In genomic region chr5:80198399-80198798, GRCh38 we compare ENCODE assay signal across 15 cellular contexts. TPM values are rescaled to one million over a fixed set of nuclear protein-coding genes. Genes with fewer than 3 reads are reported as not detected.
DNase-seq lines count a peak whose midpoint lies in the region; ATAC-seq and TF ChIP-seq lines count a peak whose summit lies in the region.
"Had no signal": no experiment of that assay in that cellular context is flagged by ENCODE, and none has a peak within 500 bp of the region (broad histone marks: within the 10 kb centered on the region; RNA-seq: fewer than 3 reads in every experiment).

No MANE protein-coding gene starts in this region.

- 34 to 41% methylated on average over 11 of the region's 11 CpGs for WGBS in heart right ventricle, 2 donors
- WGBS in psoas muscle, 3 donors: 46 to 75% (median 63%) methylated on average over 9 to 11 of the region's 11 CpGs
- WGBS in transverse colon (ENCODE audit: low coverage in 1 of 2), 2 donors: 85% methylated on average over 11 of the region's 11 CpGs; no CpG with 5 or more reads in 1 of the 2 donors

- peak; percentile 43 for ATAC-seq in activated CD8-positive, alpha-beta T cell treated with anti-CD3 and anti-CD28 coated beads for 36 hours
- peak; percentile 60 to 84 (median 70) for ATAC-seq in heart right ventricle
- peak; percentile 51 to 74 (median 66) for ATAC-seq in psoas muscle
- no peak for ATAC-seq in HG03097 (IDR thresholded peaks at IDR 0.05; ENCODE audit: low FRiP score, unreplicated experiment)

- TF ChIP-seq POLR2A in transverse colon (IDR thresholded peaks at IDR 0.05): no peak

- H3K27ac Mint-ChIP-seq in CD4-positive, alpha-beta memory T cell: peak overlapping the region; percentile 11 to 88 (median 81)
- peak overlapping the region; percentile 81 for H3K27ac Mint-ChIP-seq in activated CD8-positive, alpha-beta T cell treated with anti-CD3 and anti-CD28 coated beads for 36 hours

- H3K27me3 Mint-ChIP-seq in CD4-positive, alpha-beta memory T cell: no peaks in the 10 kb centered on the region
- H3K27me3 Mint-ChIP-seq in activated CD8-positive, alpha-beta T cell treated with anti-CD3 and anti-CD28 coated beads for 36 hours: no peaks in the 10 kb centered on the region
- H3K27me3 Mint-ChIP-seq: CD8-positive, alpha-beta memory T cell had no signal

- peaks cover 59 to 89% (median 77%) of the 10 kb centered on the region in 4 donors for H3K4me1 Mint-ChIP-seq in CD4-positive, alpha-beta memory T cell
- peaks cover 64% of the 10 kb centered on the region for H3K4me1 Mint-ChIP-seq in activated CD8-positive, alpha-beta T cell treated with anti-CD3 and anti-CD28 coated beads for 36 hours (ENCODE audit: low read depth)

- H3K4me2 ChIP-seq in OCI-LY7 (ENCODE audit: low read length): no peak overlapping the region

- H3K79me2 ChIP-seq in OCI-LY7 (ENCODE audit: insufficient read depth, low read depth, low read length): peaks cover 41% of the 10 kb centered on the region

- CTCF ChIA-PET in CD4-positive, alpha-beta memory T cell (lab: Charles Lee; ENCODE audit: partially characterized antibody): interaction anchor here (1.2 to 1.3 kb wide), 2 partner anchors 12 to 51 kb away, joined by 4 read pairs; no protein-coding TSS in a partner anchor
- CTCF ChIA-PET in activated CD8-positive, alpha-beta T cell treated with anti-CD3 and anti-CD28 coated beads for 36 hours (lab: Charles Lee): interaction anchor here (1.2 kb wide), 3 partner anchors 12 to 15 kb away, joined by 3 read pairs; no protein-coding TSS in a partner anchor
- CTCF ChIA-PET in OCI-LY7 (lab: Charles Lee; ENCODE audit: unreplicated experiment): no interaction called here

- no peaks in the 10 kb centered on the region for H3K9me3 Mint-ChIP-seq in CD4-positive, alpha-beta memory T cell
- H3K9me3 Mint-ChIP-seq in activated CD8-positive, alpha-beta T cell treated with anti-CD3 and anti-CD28 coated beads for 36 hours: no peaks in the 10 kb centered on the region
- H3K9me3 Mint-ChIP-seq: activated T-cell treated with anti-CD3 and anti-CD28 coated beads, Interleukin-2, amount 50 U/mL, for 4 hours; CD8-positive, alpha-beta memory T cell; endodermal cell; T-helper 1 cell treated with Interleukin-12 subunit alpha and Interleukin-12 subunit beta and Interleukin-4 antibody, amounts not matched to agents 30 μg/mL and 1 μg/mL, for 36 hours had no signal

- DNase-seq in CD4-positive, alpha-beta memory T cell: no peak
- no peak for DNase-seq in activated CD8-positive, alpha-beta T cell treated with anti-CD3 and anti-CD28 coated beads for 36 hours
- DNase-seq in heart right ventricle: peak; percentile 44 to 48
- DNase-seq in psoas muscle: peak in 1 of 2 donors; percentile 13
- DNase-seq in transverse colon: no peak
- no peak for DNase-seq in GDM1 (lab: John Stamatoyannopoulos, UW)
- DNase-seq in OCI-LY7 (ENCODE audit: low spot score): no peak
- DNase-seq: activated T-cell treated with anti-CD3 and anti-CD28 coated beads, Interleukin-2, amount 50 U/mL, for 4 hours; CD8-positive, alpha-beta memory T cell; endodermal cell; NCI-H526 treated with DMSO at 0.1 percent for 48 hours; stimulated activated naive CD4-positive, alpha-beta T cell had no signal

- no peak overlapping the region for H3K4me3 ChIP-seq in CD4-positive, alpha-beta memory T cell (ENCODE audit: low read length in 2 of 2)
- H3K4me3 ChIP-seq in heart right ventricle: no peak overlapping the region
- no peak overlapping the region for H3K4me3 ChIP-seq in psoas muscle
- no peak overlapping the region for H3K4me3 ChIP-seq in transverse colon
- H3K4me3 ChIP-seq in OCI-LY7 (ENCODE audit: low read depth, low read length, poor library complexity, severe bottlenecking): no peak overlapping the region
- H3K4me3 ChIP-seq: skin epidermis had no signal

- no peak overlapping the region for H2AFZ ChIP-seq in OCI-LY7 (ENCODE audit: low read length)

- peaks cover 78% of the 10 kb centered on the region for H3K4me1 ChIP-seq in CD4-positive, alpha-beta memory T cell (ENCODE audit: insufficient read depth, low read length)
- peaks cover 14 to 63% (median 40%) of the 10 kb centered on the region in 9 donors for H3K4me1 ChIP-seq in heart right ventricle
- H3K4me1 ChIP-seq in psoas muscle: peaks cover 22% of the 10 kb centered on the region
- peaks cover 4 to 25% (median 14%) of the 10 kb centered on the region in 4 donors for H3K4me1 ChIP-seq in transverse colon
- peaks cover 29% of the 10 kb centered on the region for H3K4me1 ChIP-seq in OCI-LY7 (ENCODE audit: insufficient read depth, low read length, poor library complexity, severe bottlenecking)

- intact Hi-C loops in CD4-positive, alpha-beta memory T cell (cut with micrococcal nuclease): no loop called here
- intact Hi-C loops in activated CD8-positive, alpha-beta T cell treated with anti-CD3 and anti-CD28 coated beads for 36 hours (cut with micrococcal nuclease): no loop called here
- intact Hi-C loops in heart right ventricle (cut with DNase I): loop anchor here in 1 of 10 donors (10.0 kb wide), 1 partner anchor 56 kb away; the partner anchor contains the start of gene SERINC5
- intact Hi-C loops in psoas muscle (cut with DNase I): loop anchor here (10.0 kb wide), 2 partner anchors 54 to 56 kb away; partner anchors contain the start of gene SERINC5 (in 2 of the 2)
- intact Hi-C loops in transverse colon (cut with DNase I; ENCODE audit: low total_unique reads): no loop called here
- intact Hi-C loops in OCI-LY7 (cut with micrococcal nuclease; ENCODE audit: unreplicated experiment): no loop called here

- H3K36me3 Mint-ChIP-seq in CD4-positive, alpha-beta memory T cell: peaks cover 58 to 69% of the 10 kb centered on the region in 2 donors
- H3K36me3 Mint-ChIP-seq in activated CD8-positive, alpha-beta T cell treated with anti-CD3 and anti-CD28 coated beads for 36 hours (ENCODE audit: low read depth): peaks cover 38% of the 10 kb centered on the region

- H3K27ac ChIP-seq in CD4-positive, alpha-beta memory T cell (ENCODE audit: low read depth, low read length): no peak overlapping the region
- H3K27ac ChIP-seq in heart right ventricle (peak overlapping the region in 9 of 10 donors; percentile 42 to 71 (median 61)), psoas muscle (peak overlapping the region; percentile 61), transverse colon (no peak overlapping the region), OCI-LY7 (ENCODE audit: low read depth, low read length, poor library complexity, severe bottlenecking) (no peak overlapping the region)
- H3K27ac ChIP-seq: skin epidermis had no signal

- no peaks in the 10 kb centered on the region for H4K20me1 ChIP-seq in OCI-LY7 (ENCODE audit: insufficient read depth, low read length)

- POLR2A ChIA-PET in CD4-positive, alpha-beta memory T cell (lab: Charles Lee; ENCODE audit: partially characterized antibody): interaction anchor here (1.2 to 10.6 kb wide), 5 partner anchors 6 to 66 kb away, joined by 3 to 103 read pairs (median 5); no protein-coding TSS in a partner anchor
- POLR2A ChIA-PET in activated CD8-positive, alpha-beta T cell treated with anti-CD3 and anti-CD28 coated beads for 36 hours (lab: Charles Lee): interaction anchor here (1.1 to 7.0 kb wide), 4 partner anchors 8 to 49 kb away, joined by 4 to 50 read pairs (median 6); no protein-coding TSS in a partner anchor
- POLR2A ChIA-PET in OCI-LY7 (lab: Charles Lee): no interaction called here

- in situ Hi-C loops in transverse colon (cut with MboI; ENCODE audit: low pct_ligation_motif_present in 1 of 4, low pct_unique_long_range_greater_than_20kb in 1 of 4, low sequenced_read_pairs in 3 of 4): no loop called here

- H3K4me3 Mint-ChIP-seq in CD4-positive, alpha-beta memory T cell: peak overlapping the region in 6 of 8 donors; percentile 10 to 73 (median 58)
- peak overlapping the region; percentile 12 for H3K4me3 Mint-ChIP-seq in activated CD8-positive, alpha-beta T cell treated with anti-CD3 and anti-CD28 coated beads for 36 hours
- H3K4me3 Mint-ChIP-seq: activated T-cell treated with anti-CD3 and anti-CD28 coated beads, Interleukin-2, amount 50 U/mL, for 4 hours; endodermal cell; T-helper 1 cell treated with Interleukin-12 subunit alpha and Interleukin-12 subunit beta and Interleukin-4 antibody, amounts not matched to agents 30 μg/mL and 1 μg/mL, for 36 hours had no signal

- H3K9me3 ChIP-seq in CD4-positive, alpha-beta memory T cell (ENCODE audit: control insufficient read depth in 1 of 2, low read length in 2 of 2): no peaks in the 10 kb centered on the region
- no peaks in the 10 kb centered on the region for H3K9me3 ChIP-seq in heart right ventricle
- no peaks in the 10 kb centered on the region for H3K9me3 ChIP-seq in psoas muscle
- H3K9me3 ChIP-seq in transverse colon: no peaks in the 10 kb centered on the region
- no peaks in the 10 kb centered on the region for H3K9me3 ChIP-seq in OCI-LY7 (ENCODE audit: low read length)

- TF ChIP-seq EP300 in transverse colon (IDR thresholded peaks at IDR 0.05; ENCODE audit: low read depth): no peak

- no peak for TF ChIP-seq CTCF in activated CD8-positive, alpha-beta T cell treated with anti-CD3 and anti-CD28 coated beads for 36 hours (IDR thresholded peaks at IDR 0.05)
- TF ChIP-seq CTCF in heart right ventricle (IDR thresholded peaks at IDR 0.05) (no peak), psoas muscle (IDR thresholded peaks at IDR 0.05) (no peak), transverse colon (IDR thresholded peaks at IDR 0.05) (no peak), OCI-LY7 (conservative IDR thresholded peaks at IDR 0.05; ENCODE audit: low read length) (no peak)

- H3K9me2 ChIP-seq in OCI-LY7 (ENCODE audit: insufficient read depth, low read length): no peaks in the 10 kb centered on the region

- H3K36me3 ChIP-seq in CD4-positive, alpha-beta memory T cell (ENCODE audit: insufficient read depth, low read length): peaks cover 20% of the 10 kb centered on the region
- H3K36me3 ChIP-seq in heart right ventricle: peaks cover 0 to 24% (median 5%) of the 10 kb centered on the region in 9 donors
- H3K36me3 ChIP-seq in psoas muscle (ENCODE audit: insufficient read depth in 1 of 2, low read depth in 1 of 2): peaks cover 0 to 11% of the 10 kb centered on the region in 2 donors
- H3K36me3 ChIP-seq in transverse colon: peaks cover 0 to 16% (median 5%) of the 10 kb centered on the region in 4 donors
- peaks cover 76% of the 10 kb centered on the region for H3K36me3 ChIP-seq in OCI-LY7 (ENCODE audit: insufficient read depth, low read length)

- no TSS peak for BruUV-seq in OCI-LY7 (replicated peaks; lab: Mats Ljungman, UMichigan)

- H3K27me3 ChIP-seq in CD4-positive, alpha-beta memory T cell (ENCODE audit: insufficient read depth, low read length): no peaks in the 10 kb centered on the region
- no peaks in the 10 kb centered on the region for H3K27me3 ChIP-seq in heart right ventricle
- no peaks in the 10 kb centered on the region for H3K27me3 ChIP-seq in psoas muscle (ENCODE audit: insufficient read depth in 3 of 3, low read length in 2 of 3)
- no peaks in the 10 kb centered on the region for H3K27me3 ChIP-seq in transverse colon

RNA-seq across cellular contexts. Expression of gene SERINC5, which starts 57.4 kb away (rescaled TPM):
- total RNA-seq in CD4-positive, alpha-beta memory T cell: 100 to 1,000 TPM; 153 to 165 TPM
- 10 to 100 TPM; 20.7 to 35.2 TPM for polyA plus RNA-seq in CD4-positive, alpha-beta memory T cell
- total RNA-seq in activated CD8-positive, alpha-beta T cell treated with anti-CD3 and anti-CD28 coated beads for 36 hours: 10 to 100 TPM; 32.4 to 33.1 TPM
- 10 to 100 TPM; 13.2 to 21.9 (median 15.8) TPM for total RNA-seq in heart right ventricle
- 1 to 10 TPM; 2.3 to 2.7 TPM for polyA plus RNA-seq in heart right ventricle
- total RNA-seq in psoas muscle: 1 to 10 TPM; 2.7 to 8.6 (median 4.3) TPM
- polyA plus RNA-seq in psoas muscle: 1 to 10 TPM in 2 of 3 donors, under 1 TPM in 1; 0.70 to 1.8 (median 1.7) TPM
- total RNA-seq in transverse colon: 10 to 100 TPM; 40.6 to 90.4 (median 79.6) TPM
- 21.6 and 31.2 TPM in 2 replicates for total RNA-seq in OCI-LY7 (2014; rRNA removed; shearing (Covaris generic))
- total RNA-seq in OCI-LY7 (2022): 87.9 and 92.1 TPM in 2 replicates

Comparison
In these comparisons a context has a peak if more than half of its experiments do, and no peak if none do; other contexts are left out.
1. DNase-seq: peak in heart right ventricle (2 of 2); none in CD4-positive, alpha-beta memory T cell (0 of 5), activated CD8-positive, alpha-beta T cell treated with anti-CD3 and anti-CD28 coated beads for 36 hours (single experiment), transverse colon (single experiment), GDM1 (single experiment) and OCI-LY7 (single experiment).
2. H3K27ac ChIP-seq: peak in heart right ventricle (9 of 10) and psoas muscle (single experiment); none in CD4-positive, alpha-beta memory T cell (single experiment), transverse colon (0 of 4) and OCI-LY7 (single experiment).
3. intact Hi-C loops: an anchor here in psoas muscle (10.0 kb wide); none called in CD4-positive, alpha-beta memory T cell, activated CD8-positive, alpha-beta T cell treated with anti-CD3 and anti-CD28 coated beads for 36 hours, transverse colon and OCI-LY7.